In genomic region chr1:228048659-228049333, GRCh38 we compare ENCODE assay signal across 21 cellular contexts. TPM values are rescaled to one million over a fixed set of nuclear protein-coding genes. Genes with fewer than 3 reads are reported as not detected.
A peak's percentile ranks its signal among the peaks of the same experiment; 100 is the strongest.
DNase-seq lines count a peak whose midpoint lies in the region; TF ChIP-seq lines count a peak whose summit lies in the region.
"Had no signal": no experiment of that assay in that cellular context is flagged by ENCODE, and none has a peak within 500 bp of the region (broad histone marks: within the 10 kb centered on the region; RNA-seq: fewer than 3 reads in every experiment).

No MANE protein-coding gene starts in this region.

- DNase-seq in coronary artery (ENCODE audit: low spot score) (peak; percentile 69), posterior vena cava (ENCODE audit: low spot score) (peak; percentile 73), germinal center (ENCODE audit: low spot score) (no peak)
- no peak for DNase-seq in stimulated activated CD4-positive, alpha-beta T cell treated with anti-CD3 and anti-CD28 coated beads, Interleukin-15, amount 100 ng/mL, for 24 hours
- no peak for DNase-seq in CD4-positive, alpha-beta memory T cell
- DNase-seq: C1 segment of cervical spinal cord, DMS53, EL, GF-D8, GOT3, NCI-H1417, NCI-H1694 treated with DMSO at 0.1 percent for 48 hours, NCI-H2081 treated with DMSO at 0.1 percent for 48 hours, NCI-H2171 treated with DMSO at 0.1 percent for 48 hours, NCI-H524 treated with DMSO at 0.1 percent for 48 hours, NCI-H82, SJCRH30 had no signal

- peaks cover 11% of the 10 kb centered on the region for H3K9me3 ChIP-seq in BLaER1
- peaks cover 0 to 12% (median 8%) of the 10 kb centered on the region in 11 experiments; a peak in 9 of 22 replicates for H3K9me3 ChIP-seq in BLaER1 treated with 17β-estradiol and CSF1 and Interleukin-3, amounts not matched to agents 10 nM and 100 nM (replicated peaks in 1 of 11)
- no peaks in the 10 kb centered on the region for H3K9me3 ChIP-seq in CD4-positive, alpha-beta memory T cell (ENCODE audit: control insufficient read depth in 1 of 2, low read length in 2 of 2)
- H3K9me3 ChIP-seq: SJCRH30 had no signal

- H3K4me1 ChIP-seq in BLaER1: peaks cover 27% of the 10 kb centered on the region
- H3K4me1 ChIP-seq in BLaER1 treated with 17β-estradiol and CSF1 and Interleukin-3, amounts not matched to agents 10 nM and 100 nM: peaks cover 10 to 32% (median 21%) of the 10 kb centered on the region in 10 experiments; a peak in 17 of 20 replicates
- no peaks in the 10 kb centered on the region for H3K4me1 ChIP-seq in CD4-positive, alpha-beta memory T cell (ENCODE audit: insufficient read depth, low read length)
- H3K4me1 ChIP-seq: SJCRH30 had no signal

- no peak overlapping the region for H3K9ac ChIP-seq in BLaER1
- no peak overlapping the region for H3K9ac ChIP-seq in BLaER1 treated with 17β-estradiol and CSF1 and Interleukin-3, amounts not matched to agents 10 nM and 100 nM

- H3K27me3 Mint-ChIP-seq in CD4-positive, alpha-beta memory T cell: peaks cover 7 to 25% of the 10 kb centered on the region in 2 donors

- no peaks in the 10 kb centered on the region for H3K27me3 ChIP-seq in BLaER1
- H3K27me3 ChIP-seq in BLaER1 treated with 17β-estradiol and CSF1 and Interleukin-3, amounts not matched to agents 10 nM and 100 nM: no peaks in the 10 kb centered on the region
- H3K27me3 ChIP-seq in CD4-positive, alpha-beta memory T cell (ENCODE audit: insufficient read depth, low read length): no peaks in the 10 kb centered on the region
- H3K27me3 ChIP-seq: SJCRH30 had no signal

- H3K27ac Mint-ChIP-seq in CD4-positive, alpha-beta memory T cell: no peak overlapping the region
- H3K27ac Mint-ChIP-seq: IgD-negative memory B cell had no signal

- H3K9me3 Mint-ChIP-seq in CD4-positive, alpha-beta memory T cell: peaks cover 0 to 6% (median 0%) of the 10 kb centered on the region in 8 donors

- no peak overlapping the region for H3K4me3 Mint-ChIP-seq in CD4-positive, alpha-beta memory T cell
- H3K4me3 Mint-ChIP-seq: IgD-negative memory B cell had no signal

- no peaks in the 10 kb centered on the region for H3K36me3 ChIP-seq in BLaER1
- no peaks in the 10 kb centered on the region for H3K36me3 ChIP-seq in BLaER1 treated with 17β-estradiol and CSF1 and Interleukin-3, amounts not matched to agents 10 nM and 100 nM
- H3K36me3 ChIP-seq in CD4-positive, alpha-beta memory T cell (ENCODE audit: insufficient read depth, low read length): no peaks in the 10 kb centered on the region
- H3K36me3 ChIP-seq: SJCRH30 had no signal

- peaks cover 0 to 2% (median 0%) of the 10 kb centered on the region in 4 donors for H3K4me1 Mint-ChIP-seq in CD4-positive, alpha-beta memory T cell
- H3K4me1 Mint-ChIP-seq: IgD-negative memory B cell had no signal

- peak overlapping the region; percentile 63 for H3K4me2 ChIP-seq in BLaER1
- peak overlapping the region in 10 of 11 experiments; percentile 14 to 76 (median 52); a peak in 20 of 22 replicates for H3K4me2 ChIP-seq in BLaER1 treated with 17β-estradiol and CSF1 and Interleukin-3, amounts not matched to agents 10 nM and 100 nM

- CTCF ChIA-PET in CD4-positive, alpha-beta memory T cell (lab: Charles Lee; ENCODE audit: partially characterized antibody): no interaction called here

- peaks cover 0 to 3% of the 10 kb centered on the region in 2 donors for H3K36me3 Mint-ChIP-seq in CD4-positive, alpha-beta memory T cell
- H3K36me3 Mint-ChIP-seq: IgD-negative memory B cell had no signal

- POLR2A ChIA-PET in CD4-positive, alpha-beta memory T cell (lab: Charles Lee; ENCODE audit: partially characterized antibody): no interaction called here

- intact Hi-C loops in posterior vena cava (cut with DNase I): no loop called here
- intact Hi-C loops in CD4-positive, alpha-beta memory T cell (cut with micrococcal nuclease): no loop called here

- H3K4me3 ChIP-seq in BLaER1: no peak overlapping the region
- H3K4me3 ChIP-seq in BLaER1 treated with 17β-estradiol and CSF1 and Interleukin-3, amounts not matched to agents 10 nM and 100 nM: no peak overlapping the region
- no peak overlapping the region for H3K4me3 ChIP-seq in coronary artery
- no peak overlapping the region for H3K4me3 ChIP-seq in CD4-positive, alpha-beta memory T cell (ENCODE audit: low read length in 2 of 2)
- H3K4me3 ChIP-seq: SJCRH30 had no signal

- H4K20me1 ChIP-seq in BLaER1: no peaks in the 10 kb centered on the region
- H4K20me1 ChIP-seq in BLaER1 treated with 17β-estradiol and CSF1 and Interleukin-3, amounts not matched to agents 10 nM and 100 nM: no peaks in the 10 kb centered on the region; a peak in 1 of 22 replicates

- H3K27ac ChIP-seq in BLaER1 (peak overlapping the region; percentile 4; the same call in 1 of the 2 replicates), coronary artery (no peak overlapping the region)
- H3K27ac ChIP-seq in BLaER1 treated with 17β-estradiol and CSF1 and Interleukin-3, amounts not matched to agents 10 nM and 100 nM: peak overlapping the region in 1 of 11 experiments; percentile 11; a peak in 1 of 22 replicates
- H3K27ac ChIP-seq in CD4-positive, alpha-beta memory T cell (ENCODE audit: low read depth, low read length): no peak overlapping the region
- H3K27ac ChIP-seq: SJCRH30 had no signal

- no peak for TF ChIP-seq CTCF in coronary artery (IDR thresholded peaks at IDR 0.05)

RNA-seq across cellular contexts. Expression of gene ARF1, which starts 33.7 kb away (rescaled TPM):
- total RNA-seq in posterior vena cava: 100 to 1,000 TPM; 300 to 342 TPM
- 100 to 1,000 TPM; 265 to 270 TPM for total RNA-seq in CD4-positive, alpha-beta memory T cell
- 100 to 1,000 TPM; 493 to 600 TPM for polyA plus RNA-seq in CD4-positive, alpha-beta memory T cell

RNA-seq across cellular contexts. Expression of gene WNT3A, which starts 42.0 kb away (rescaled TPM):
- not detected for total RNA-seq in posterior vena cava
- total RNA-seq in CD4-positive, alpha-beta memory T cell: not detected
- polyA plus RNA-seq in CD4-positive, alpha-beta memory T cell: not detected
- total RNA-seq: OCI-LY7, SJCRH30 had no signal
- polyA plus RNA-seq: IgD-negative memory B cell had no signal

RNA-seq across cellular contexts. Expression of gene C1orf35, which starts 54.3 kb away (rescaled TPM):
- 1 to 10 TPM; 7.8 to 8.0 TPM for total RNA-seq in posterior vena cava
- 10 to 100 TPM; 28.5 to 30.7 TPM for total RNA-seq in CD4-positive, alpha-beta memory T cell
- polyA plus RNA-seq in CD4-positive, alpha-beta memory T cell: 10 to 100 TPM; 16.4 to 20.0 TPM

Comparison
In these comparisons a context has a peak if more than half of its experiments do, and no peak if none do; other contexts are left out.
1. DNase-seq: peak in coronary artery (single experiment) and posterior vena cava (single experiment); none in stimulated activated CD4-positive, alpha-beta T cell treated with anti-CD3 and anti-CD28 coated beads, Interleukin-15, amount 100 ng/mL, for 24 hours (single experiment), CD4-positive, alpha-beta memory T cell (0 of 5) and germinal center (single experiment).